19 cellular contexts compared by ENCODE assay signal in genomic region chr16:81458149-81458669, GRCh38. TPM values are rescaled to one million over a fixed set of nuclear protein-coding genes. Genes with fewer than 3 reads are reported as not detected.
A peak's percentile ranks its signal among the peaks of the same experiment; 100 is the strongest.
DNase-seq lines count a peak whose midpoint lies in the region; FAIRE-seq and TF ChIP-seq lines count a peak whose summit lies in the region.
"Had no signal": no experiment of that assay in that cellular context is flagged by ENCODE, and none has a peak within 500 bp of the region (broad histone marks: within the 10 kb centered on the region; RNA-seq: fewer than 3 reads in every experiment).

No MANE protein-coding gene starts in this region.

- H3K4me3 ChIP-seq in mesodermal cell (ENCODE audit: extremely low read depth, insufficient read depth, low read length, poor library complexity, severe bottlenecking), result no peak overlapping the region
- H3K4me3 ChIP-seq in prostate gland, result no peak overlapping the region
- H3K4me3 ChIP-seq: testis had no signal

- TF ChIP-seq POLR2A in prostate gland (IDR thresholded peaks at IDR 0.05), result no peak

- peak overlapping the region; percentile 35 for H3K27ac Mint-ChIP-seq in activated T-cell treated with anti-CD3 and anti-CD28 coated beads, Interleukin-2, amount 50 U/mL, for 24 hours
- peak overlapping the region; percentile 82 for H3K27ac Mint-ChIP-seq in dendritic cell treated with granulocyte-macrophage colony-stimulating factor and Interleukin-4, amounts not matched to agents 40 ng/mL and 50 ng/mL, for 4 days
- peak overlapping the region; percentile 55 for H3K27ac Mint-ChIP-seq in type B pancreatic cell
- H3K27ac Mint-ChIP-seq: activated CD4-positive, alpha-beta memory T cell treated with anti-CD3 and anti-CD28 coated beads, Interleukin-2, amount 10 ng/mL, durations not matched to agents 7 days and 5 days; activated T-helper 1 cell treated with anti-CD3 and anti-CD28 coated beads, Interleukin-12 subunit alpha, Interleukin-12 subunit beta, Interleukin-2, Interleukin-4 antibody, amounts not matched to agents 30 ng/mL and 10 ng/mL and 1 ng/mL, durations not matched to agents 14 hours and 24 hours and 36 hours had no signal

- no peaks in the 10 kb centered on the region for H3K27me3 Mint-ChIP-seq in activated T-cell treated with anti-CD3 and anti-CD28 coated beads, Interleukin-2, amount 50 U/mL, for 24 hours
- H3K27me3 Mint-ChIP-seq in dendritic cell treated with granulocyte-macrophage colony-stimulating factor and Interleukin-4, amounts not matched to agents 40 ng/mL and 50 ng/mL, for 4 days, result no peaks in the 10 kb centered on the region
- no peaks in the 10 kb centered on the region for H3K27me3 Mint-ChIP-seq in type B pancreatic cell
- H3K27me3 Mint-ChIP-seq: activated CD4-positive, alpha-beta memory T cell treated with anti-CD3 and anti-CD28 coated beads, Interleukin-2, amount 10 ng/mL, durations not matched to agents 7 days and 5 days had no signal

- WGBS in mesodermal cell (ENCODE audit: insufficient coverage in 2 of 2), 2 experiments, result 84 to 88% methylated on average over 5 to 6 of the region's 8 CpGs
- 82% methylated on average over 8 of the region's 8 CpGs for WGBS in prostate gland

- no peak overlapping the region for H3K4me3 Mint-ChIP-seq in activated T-cell treated with anti-CD3 and anti-CD28 coated beads, Interleukin-2, amount 50 U/mL, for 24 hours
- H3K4me3 Mint-ChIP-seq in dendritic cell treated with granulocyte-macrophage colony-stimulating factor and Interleukin-4, amounts not matched to agents 40 ng/mL and 50 ng/mL, for 4 days, result peak overlapping the region; percentile 41
- H3K4me3 Mint-ChIP-seq in type B pancreatic cell, result no peak overlapping the region
- H3K4me3 Mint-ChIP-seq: activated CD4-positive, alpha-beta memory T cell treated with anti-CD3 and anti-CD28 coated beads, Interleukin-2, amount 10 ng/mL, durations not matched to agents 7 days and 5 days; activated T-helper 1 cell treated with anti-CD3 and anti-CD28 coated beads, Interleukin-12 subunit alpha, Interleukin-12 subunit beta, Interleukin-2, Interleukin-4 antibody, amounts not matched to agents 30 ng/mL and 10 ng/mL and 1 ng/mL, durations not matched to agents 14 hours and 24 hours and 36 hours had no signal

- H3K4me1 ChIP-seq in mesodermal cell (ENCODE audit: control insufficient read depth, insufficient read depth, low read length, poor library complexity, severe bottlenecking) (peaks cover 17% of the 10 kb centered on the region), prostate gland (replicated peaks) (no peaks in the 10 kb centered on the region)

- H3K27me3 ChIP-seq in prostate gland (replicated peaks; ENCODE audit: insufficient read depth), result no peaks in the 10 kb centered on the region
- H3K27me3 ChIP-seq: testis had no signal

- H3K9me3 Mint-ChIP-seq in activated T-cell treated with anti-CD3 and anti-CD28 coated beads, Interleukin-2, amount 50 U/mL, for 24 hours, result no peaks in the 10 kb centered on the region
- no peaks in the 10 kb centered on the region for H3K9me3 Mint-ChIP-seq in dendritic cell treated with granulocyte-macrophage colony-stimulating factor and Interleukin-4, amounts not matched to agents 40 ng/mL and 50 ng/mL, for 4 days
- no peaks in the 10 kb centered on the region for H3K9me3 Mint-ChIP-seq in type B pancreatic cell
- H3K9me3 Mint-ChIP-seq: activated CD4-positive, alpha-beta memory T cell treated with anti-CD3 and anti-CD28 coated beads, Interleukin-2, amount 10 ng/mL, durations not matched to agents 7 days and 5 days; activated T-helper 1 cell treated with anti-CD3 and anti-CD28 coated beads, Interleukin-12 subunit alpha, Interleukin-12 subunit beta, Interleukin-2, Interleukin-4 antibody, amounts not matched to agents 30 ng/mL and 10 ng/mL and 1 ng/mL, durations not matched to agents 14 hours and 24 hours and 36 hours had no signal

- H3K36me3 Mint-ChIP-seq in activated T-cell treated with anti-CD3 and anti-CD28 coated beads, Interleukin-2, amount 50 U/mL, for 24 hours (ENCODE audit: low read depth), result peaks cover 43% of the 10 kb centered on the region
- peaks cover 75% of the 10 kb centered on the region for H3K36me3 Mint-ChIP-seq in dendritic cell treated with granulocyte-macrophage colony-stimulating factor and Interleukin-4, amounts not matched to agents 40 ng/mL and 50 ng/mL, for 4 days (ENCODE audit: low read depth)
- H3K36me3 Mint-ChIP-seq in type B pancreatic cell, result peaks cover 24% of the 10 kb centered on the region

- TF ChIP-seq CTCF in type B pancreatic cell (conservative IDR thresholded peaks at IDR 0.05) (no peak), prostate gland (IDR thresholded peaks at IDR 0.05) (no peak)

- intact Hi-C loops in dendritic cell treated with granulocyte-macrophage colony-stimulating factor and Interleukin-4, amounts not matched to agents 40 ng/mL and 50 ng/mL, for 4 days (cut with micrococcal nuclease), result no loop called here
- intact Hi-C loops in prostate gland (cut with DNase I), result no loop called here

- H3K4me1 Mint-ChIP-seq in activated T-cell treated with anti-CD3 and anti-CD28 coated beads, Interleukin-2, amount 50 U/mL, for 24 hours (ENCODE audit: low read depth), result peaks cover 73% of the 10 kb centered on the region
- peaks cover 100% of the 10 kb centered on the region for H3K4me1 Mint-ChIP-seq in dendritic cell treated with granulocyte-macrophage colony-stimulating factor and Interleukin-4, amounts not matched to agents 40 ng/mL and 50 ng/mL, for 4 days (ENCODE audit: low read depth)
- H3K4me1 Mint-ChIP-seq in type B pancreatic cell (ENCODE audit: unreplicated experiment), result peaks cover 53% of the 10 kb centered on the region

- H3K27ac ChIP-seq in mesodermal cell (ENCODE audit: low read depth, low read length, severe bottlenecking) (peak overlapping the region; percentile 57), prostate gland (no peak overlapping the region)
- H3K27ac ChIP-seq: testis had no signal

- no peak for DNase-seq in activated T-cell treated with anti-CD3 and anti-CD28 coated beads, Interleukin-2, amount 50 U/mL, for 24 hours
- DNase-seq in activated T-cell treated with anti-CD3 and anti-CD28 coated beads for 4 hours (no peak), type B pancreatic cell (ENCODE audit: extremely low spot score, unreplicated experiment) (no peak), prostate gland (ENCODE audit: low spot score) (no peak), pons (ENCODE audit: low spot score) (no peak), GM19239 (ENCODE audit: insufficient read length, low spot score) (no peak)
- DNase-seq: 8988T; activated CD4-positive, alpha-beta memory T cell treated with anti-CD3 and anti-CD28 coated beads, Interleukin-2, amount 10 ng/mL, durations not matched to agents 7 days and 5 days; anterior cingulate cortex; glutamatergic neuron; NCI-H526; PC-3; SW 1271; testis had no signal

- no peak for FAIRE-seq in GM19239 (lab: Jason Lieb, UNC)
- FAIRE-seq: colon, islet of Langerhans had no signal

- H3K9me3 ChIP-seq in mesodermal cell (ENCODE audit: control insufficient read depth, low read length), result no peaks in the 10 kb centered on the region
- H3K9me3 ChIP-seq in prostate gland, result no peaks in the 10 kb centered on the region
- H3K9me3 ChIP-seq: testis had no signal

- H3K36me3 ChIP-seq in mesodermal cell (ENCODE audit: control insufficient read depth, insufficient read depth, low read length) (peaks cover 35% of the 10 kb centered on the region), prostate gland (no peaks in the 10 kb centered on the region)

RNA-seq across cellular contexts. Expression of gene CMIP, which starts 13.6 kb away (rescaled TPM):
- 43.4 TPM for polyA plus RNA-seq in mesodermal cell (2013, experiment 1 of 2)
- polyA plus RNA-seq in mesodermal cell (2013, experiment 2 of 2), result 38.5 TPM
- total RNA-seq in type B pancreatic cell (ENCODE audit: low replicate concordance) (46.6 and 51.4 TPM in 2 replicates), prostate gland (10 to 100 TPM; 30.1 to 95.1 TPM)
